In genomic region chr14:100899841-100900771, GRCh38 we compare ENCODE assay signal across 1 cellular context.
A peak's percentile ranks its signal among the peaks of the same experiment; 100 is the strongest.
TF ChIP-seq lines count a peak whose summit lies in the region.

No MANE protein-coding gene starts in this region.

TF ChIP-seq in K562, 482 proteins besides CTCF, POLR2A, EP300 and RAD21 (continued from another document):
- peak; percentile 54; the same call in 1 of the 2 replicates for TF ChIP-seq MGA (IDR thresholded peaks at IDR 0.05)
- no peak for TF ChIP-seq TSHZ1 (CRISPR knock-in tag; IDR thresholded peaks at IDR 0.05)
- TF ChIP-seq C11orf30 (IDR thresholded peaks at IDR 0.05; ENCODE audit: low read depth): peak; percentile 21; the same call in 1 of the 2 replicates
- peak; percentile 66; the same call in 1 of the 2 replicates for TF ChIP-seq L3MBTL2 (IDR thresholded peaks at IDR 0.05)
- peak; percentile 67; the same call in 1 of the 2 replicates for TF ChIP-seq SOX6 (IDR thresholded peaks at IDR 0.05)
- 0 out of 4 replicates have a peak, but pooled peaks have one; percentile 11 to 29 for TF ChIP-seq MNT (conservative IDR thresholded peaks at IDR 0.05)
- peak; percentile 15; the same call in 1 of the 2 replicates for TF ChIP-seq ZNF592 (IDR thresholded peaks at IDR 0.05)
- TF ChIP-seq ZNF639 (CRISPR knock-in tag; conservative IDR thresholded peaks at IDR 0.05 in 1 of 2, IDR thresholded peaks at IDR 0.05 in 1 of 2): no peak
- TF ChIP-seq HDAC2 (IDR thresholded peaks at IDR 0.05): no peak
- no peak for TF ChIP-seq CHCHD3 (CRISPR knock-in tag; IDR thresholded peaks at IDR 0.05)
- 0 out of 2 replicates have a peak, but pooled peaks have one; percentile 37 for TF ChIP-seq NFE2 (IDR thresholded peaks at IDR 0.05; ENCODE audit: low read depth)
- TF ChIP-seq ETV1 (tag; conservative IDR thresholded peaks at IDR 0.05; ENCODE audit: low read depth): no peak
